1 cellular context compared by ENCODE assay signal in the genomic region with DNA sequence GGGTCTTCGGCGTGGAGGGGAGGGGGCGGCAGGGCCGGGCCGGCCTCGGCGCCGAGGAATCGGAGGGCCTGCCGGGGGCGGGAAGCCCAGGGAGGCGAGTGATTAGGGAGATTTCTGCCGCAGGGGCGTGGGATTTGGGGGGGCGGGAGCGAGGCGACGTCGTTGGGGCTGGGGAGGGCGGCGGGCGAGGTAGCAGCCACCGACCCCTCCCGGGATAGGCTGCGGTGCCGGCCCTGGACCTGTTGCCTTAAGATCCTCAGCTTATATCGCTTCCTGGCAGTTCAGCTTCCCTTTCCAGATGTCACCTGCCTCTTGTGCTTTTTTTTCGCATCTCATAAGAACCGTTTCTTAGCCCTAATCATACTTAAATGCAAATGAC.
TF ChIP-seq lines count a peak whose summit lies in the region.

No MANE protein-coding gene starts in this region.

TF ChIP-seq in H1, 55 proteins besides CTCF, POLR2A, EP300 and RAD21 (continued from another document):
- TF ChIP-seq, protein P1, sequence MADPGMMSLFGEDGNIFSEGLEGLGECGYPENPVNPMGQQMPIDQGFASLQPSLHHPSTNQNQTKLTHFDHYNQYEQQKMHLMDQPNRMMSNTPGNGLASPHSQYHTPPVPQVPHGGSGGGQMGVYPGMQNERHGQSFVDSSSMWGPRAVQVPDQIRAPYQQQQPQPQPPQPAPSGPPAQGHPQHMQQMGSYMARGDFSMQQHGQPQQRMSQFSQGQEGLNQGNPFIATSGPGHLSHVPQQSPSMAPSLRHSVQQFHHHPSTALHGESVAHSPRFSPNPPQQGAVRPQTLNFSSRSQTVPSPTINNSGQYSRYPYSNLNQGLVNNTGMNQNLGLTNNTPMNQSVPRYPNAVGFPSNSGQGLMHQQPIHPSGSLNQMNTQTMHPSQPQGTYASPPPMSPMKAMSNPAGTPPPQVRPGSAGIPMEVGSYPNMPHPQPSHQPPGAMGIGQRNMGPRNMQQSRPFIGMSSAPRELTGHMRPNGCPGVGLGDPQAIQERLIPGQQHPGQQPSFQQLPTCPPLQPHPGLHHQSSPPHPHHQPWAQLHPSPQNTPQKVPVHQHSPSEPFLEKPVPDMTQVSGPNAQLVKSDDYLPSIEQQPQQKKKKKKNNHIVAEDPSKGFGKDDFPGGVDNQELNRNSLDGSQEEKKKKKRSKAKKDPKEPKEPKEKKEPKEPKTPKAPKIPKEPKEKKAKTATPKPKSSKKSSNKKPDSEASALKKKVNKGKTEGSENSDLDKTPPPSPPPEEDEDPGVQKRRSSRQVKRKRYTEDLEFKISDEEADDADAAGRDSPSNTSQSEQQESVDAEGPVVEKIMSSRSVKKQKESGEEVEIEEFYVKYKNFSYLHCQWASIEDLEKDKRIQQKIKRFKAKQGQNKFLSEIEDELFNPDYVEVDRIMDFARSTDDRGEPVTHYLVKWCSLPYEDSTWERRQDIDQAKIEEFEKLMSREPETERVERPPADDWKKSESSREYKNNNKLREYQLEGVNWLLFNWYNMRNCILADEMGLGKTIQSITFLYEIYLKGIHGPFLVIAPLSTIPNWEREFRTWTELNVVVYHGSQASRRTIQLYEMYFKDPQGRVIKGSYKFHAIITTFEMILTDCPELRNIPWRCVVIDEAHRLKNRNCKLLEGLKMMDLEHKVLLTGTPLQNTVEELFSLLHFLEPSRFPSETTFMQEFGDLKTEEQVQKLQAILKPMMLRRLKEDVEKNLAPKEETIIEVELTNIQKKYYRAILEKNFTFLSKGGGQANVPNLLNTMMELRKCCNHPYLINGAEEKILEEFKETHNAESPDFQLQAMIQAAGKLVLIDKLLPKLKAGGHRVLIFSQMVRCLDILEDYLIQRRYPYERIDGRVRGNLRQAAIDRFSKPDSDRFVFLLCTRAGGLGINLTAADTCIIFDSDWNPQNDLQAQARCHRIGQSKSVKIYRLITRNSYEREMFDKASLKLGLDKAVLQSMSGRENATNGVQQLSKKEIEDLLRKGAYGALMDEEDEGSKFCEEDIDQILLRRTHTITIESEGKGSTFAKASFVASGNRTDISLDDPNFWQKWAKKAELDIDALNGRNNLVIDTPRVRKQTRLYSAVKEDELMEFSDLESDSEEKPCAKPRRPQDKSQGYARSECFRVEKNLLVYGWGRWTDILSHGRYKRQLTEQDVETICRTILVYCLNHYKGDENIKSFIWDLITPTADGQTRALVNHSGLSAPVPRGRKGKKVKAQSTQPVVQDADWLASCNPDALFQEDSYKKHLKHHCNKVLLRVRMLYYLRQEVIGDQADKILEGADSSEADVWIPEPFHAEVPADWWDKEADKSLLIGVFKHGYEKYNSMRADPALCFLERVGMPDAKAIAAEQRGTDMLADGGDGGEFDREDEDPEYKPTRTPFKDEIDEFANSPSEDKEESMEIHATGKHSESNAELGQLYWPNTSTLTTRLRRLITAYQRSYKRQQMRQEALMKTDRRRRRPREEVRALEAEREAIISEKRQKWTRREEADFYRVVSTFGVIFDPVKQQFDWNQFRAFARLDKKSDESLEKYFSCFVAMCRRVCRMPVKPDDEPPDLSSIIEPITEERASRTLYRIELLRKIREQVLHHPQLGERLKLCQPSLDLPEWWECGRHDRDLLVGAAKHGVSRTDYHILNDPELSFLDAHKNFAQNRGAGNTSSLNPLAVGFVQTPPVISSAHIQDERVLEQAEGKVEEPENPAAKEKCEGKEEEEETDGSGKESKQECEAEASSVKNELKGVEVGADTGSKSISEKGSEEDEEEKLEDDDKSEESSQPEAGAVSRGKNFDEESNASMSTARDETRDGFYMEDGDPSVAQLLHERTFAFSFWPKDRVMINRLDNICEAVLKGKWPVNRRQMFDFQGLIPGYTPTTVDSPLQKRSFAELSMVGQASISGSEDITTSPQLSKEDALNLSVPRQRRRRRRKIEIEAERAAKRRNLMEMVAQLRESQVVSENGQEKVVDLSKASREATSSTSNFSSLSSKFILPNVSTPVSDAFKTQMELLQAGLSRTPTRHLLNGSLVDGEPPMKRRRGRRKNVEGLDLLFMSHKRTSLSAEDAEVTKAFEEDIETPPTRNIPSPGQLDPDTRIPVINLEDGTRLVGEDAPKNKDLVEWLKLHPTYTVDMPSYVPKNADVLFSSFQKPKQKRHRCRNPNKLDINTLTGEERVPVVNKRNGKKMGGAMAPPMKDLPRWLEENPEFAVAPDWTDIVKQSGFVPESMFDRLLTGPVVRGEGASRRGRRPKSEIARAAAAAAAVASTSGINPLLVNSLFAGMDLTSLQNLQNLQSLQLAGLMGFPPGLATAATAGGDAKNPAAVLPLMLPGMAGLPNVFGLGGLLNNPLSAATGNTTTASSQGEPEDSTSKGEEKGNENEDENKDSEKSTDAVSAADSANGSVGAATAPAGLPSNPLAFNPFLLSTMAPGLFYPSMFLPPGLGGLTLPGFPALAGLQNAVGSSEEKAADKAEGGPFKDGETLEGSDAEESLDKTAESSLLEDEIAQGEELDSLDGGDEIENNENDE (IDR thresholded peaks at IDR 0.05; ENCODE audit: insufficient replicate concordance, low read length), result no peak
- TF ChIP-seq NANOG (IDR thresholded peaks at IDR 0.05; ENCODE audit: insufficient read depth, low read depth, low read length, poor library complexity, severe bottlenecking), result no peak
- no peak for TF ChIP-seq POU5F1 (IDR thresholded peaks at IDR 0.05; ENCODE audit: low read depth, low read length)
- TF ChIP-seq CBX5 (IDR thresholded peaks at IDR 0.05; ENCODE audit: low read depth, low read length), result no peak
- TF ChIP-seq CREB1 (IDR thresholded peaks at IDR 0.05), result no peak
- TF ChIP-seq, protein P2, sequence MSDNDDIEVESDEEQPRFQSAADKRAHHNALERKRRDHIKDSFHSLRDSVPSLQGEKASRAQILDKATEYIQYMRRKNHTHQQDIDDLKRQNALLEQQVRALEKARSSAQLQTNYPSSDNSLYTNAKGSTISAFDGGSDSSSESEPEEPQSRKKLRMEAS (IDR thresholded peaks at IDR 0.05), result no peak
- TF ChIP-seq HDAC6 (IDR thresholded peaks at IDR 0.05; ENCODE audit: low read depth, low read length), result no peak
- no peak for TF ChIP-seq MAFK (IDR thresholded peaks at IDR 0.05; ENCODE audit: low read depth, low read length)
- TF ChIP-seq TAF7 (optimal IDR thresholded peaks at IDR 0.05; ENCODE audit: borderline replicate concordance, low read depth, low read length), result no peak
- TF ChIP-seq ZNF274 (IDR thresholded peaks at IDR 0.05; ENCODE audit: borderline replicate concordance, extremely low read depth, low read length), result no peak
- no peak for TF ChIP-seq SUZ12 (IDR thresholded peaks at IDR 0.05; ENCODE audit: low read length)
- TF ChIP-seq KDM5A (IDR thresholded peaks at IDR 0.05; ENCODE audit: low read length), result no peak
- TF ChIP-seq CBX8 (IDR thresholded peaks at IDR 0.05; ENCODE audit: borderline replicate concordance, low read depth, low read length), result no peak
- no peak for TF ChIP-seq ASH2L (IDR thresholded peaks at IDR 0.05; ENCODE audit: low read length)
- no peak for TF ChIP-seq RXRA (IDR thresholded peaks at IDR 0.05; ENCODE audit: insufficient read depth, low read depth, low read length)
